ENCODE assay signal across 19 cellular contexts in genomic region chr1:101971309-101971708, GRCh38. TPM values are rescaled to one million over a fixed set of nuclear protein-coding genes. Genes with fewer than 3 reads are reported as not detected.
DNase-seq lines count a peak whose midpoint lies in the region; ATAC-seq, FAIRE-seq and TF ChIP-seq lines count a peak whose summit lies in the region.
"Had no signal": no experiment of that assay in that cellular context is flagged by ENCODE, and none has a peak within 500 bp of the region (broad histone marks: within the 10 kb centered on the region; RNA-seq: fewer than 3 reads in every experiment).

No MANE protein-coding gene starts in this region.

- no peaks in the 10 kb centered on the region for H3K4me1 Mint-ChIP-seq in T-helper 17 cell

- H3K9me3 ChIP-seq in Karpas-422 (ENCODE audit: low read length) (no peaks in the 10 kb centered on the region), T-helper 17 cell (ENCODE audit: control insufficient read depth, low read length, poor library complexity, severe bottlenecking) (no peaks in the 10 kb centered on the region), kidney (ENCODE audit: control insufficient read depth in 1 of 2, low read length in 2 of 2) (no peaks in the 10 kb centered on the region)
- H3K9me3 ChIP-seq: esophagus squamous epithelium, prostate gland had no signal

- H2AFZ ChIP-seq in Karpas-422 (ENCODE audit: low read length) = no peak overlapping the region

- no peaks in the 10 kb centered on the region for H3K36me3 Mint-ChIP-seq in T-helper 17 cell (ENCODE audit: low read depth)

- H3K9ac ChIP-seq in Karpas-422 (ENCODE audit: low read length) (no peak overlapping the region), kidney (ENCODE audit: low read length in 2 of 2) (no peak overlapping the region)

- no peaks in the 10 kb centered on the region for H3K27me3 Mint-ChIP-seq in T-helper 17 cell
- H3K27me3 Mint-ChIP-seq: dendritic cell treated with granulocyte-macrophage colony-stimulating factor and Interleukin-4, amounts not matched to agents 40 ng/mL and 50 ng/mL, for 4 days had no signal

- no peaks in the 10 kb centered on the region for H3K79me2 ChIP-seq in Karpas-422 (ENCODE audit: low read length)

- no peak overlapping the region for H3K4me2 ChIP-seq in Karpas-422 (ENCODE audit: low read depth, low read length, poor library complexity, severe bottlenecking)

- H3K4me1 ChIP-seq in Karpas-422 (ENCODE audit: low read length) (no peaks in the 10 kb centered on the region), kidney (ENCODE audit: control insufficient read depth in 1 of 2, insufficient read depth in 1 of 2, low read depth in 1 of 2, low read length in 2 of 2) (no peaks in the 10 kb centered on the region)
- H3K4me1 ChIP-seq: esophagus squamous epithelium, prostate gland had no signal

- no peak for ATAC-seq in T-helper 17 cell
- ATAC-seq: left lobe of liver, Right ventricle myocardium inferior had no signal

- no peak overlapping the region for H3K4me3 Mint-ChIP-seq in T-helper 17 cell
- H3K4me3 Mint-ChIP-seq: dendritic cell treated with granulocyte-macrophage colony-stimulating factor and Interleukin-4, amounts not matched to agents 40 ng/mL and 50 ng/mL, for 4 days had no signal

- intact Hi-C loops in kidney (cut with DNase I) = no loop called here

- H3K27ac Mint-ChIP-seq in T-helper 17 cell = no peak overlapping the region
- H3K27ac Mint-ChIP-seq: dendritic cell treated with granulocyte-macrophage colony-stimulating factor and Interleukin-4, amounts not matched to agents 40 ng/mL and 50 ng/mL, for 4 days had no signal

- H3K27me3 ChIP-seq in Karpas-422 (ENCODE audit: low read length) (no peaks in the 10 kb centered on the region), kidney epithelial cell (ENCODE audit: control insufficient read depth, insufficient read depth, low read length) (no peaks in the 10 kb centered on the region)
- H3K27me3 ChIP-seq: esophagus squamous epithelium had no signal

- peak; percentile 67 for DNase-seq in Karpas-422
- peak; percentile 5 for DNase-seq in amniotic epithelial cell (ENCODE audit: low read depth)
- no peak for DNase-seq in kidney epithelial cell (ENCODE audit: low read depth)
- DNase-seq in T-helper 17 cell = no peak
- DNase-seq in kidney = no peak
- no peak for DNase-seq in effector CD8-positive, alpha-beta T cell (lab: John Stamatoyannopoulos, UW)
- no peak for DNase-seq in urothelium cell line (ENCODE audit: low spot score)
- DNase-seq: activated CD4-positive, alpha-beta T cell treated with anti-CD3 and anti-CD28 coated beads for 1 hour; activated CD8-positive, alpha-beta memory T cell treated with anti-CD3 and anti-CD28 coated beads, Interleukin-2, amount 50 U/mL, for 4 hours; esophagus squamous epithelium; NCI-H187 treated with DMSO at 0.1 percent for 48 hours; NCI-H510A treated with DMSO at 0.1 percent for 48 hours; T-helper 2 cell had no signal

- TF ChIP-seq CTCF in C4-2B (conservative IDR thresholded peaks at IDR 0.05) (peak; percentile 38), kidney epithelial cell (IDR thresholded peaks at IDR 0.05; ENCODE audit: insufficient read depth, low read length, poor library complexity, severe bottlenecking) (peak; percentile 35), kidney (IDR thresholded peaks at IDR 0.05; ENCODE audit: borderline replicate concordance, extremely low read depth, insufficient read depth) (no peak)

- no peak overlapping the region for H3K4me3 ChIP-seq in Karpas-422 (ENCODE audit: low read length)
- no peak overlapping the region for H3K4me3 ChIP-seq in kidney epithelial cell (ENCODE audit: low read depth, low read length)
- no peak overlapping the region for H3K4me3 ChIP-seq in kidney (ENCODE audit: low read length in 2 of 2)
- H3K4me3 ChIP-seq: esophagus squamous epithelium, prostate gland had no signal

- H4K20me1 ChIP-seq in Karpas-422 (ENCODE audit: insufficient read depth, low read depth, low read length) = no peaks in the 10 kb centered on the region

- H3K9me2 ChIP-seq in Karpas-422 (replicated peaks; ENCODE audit: insufficient read depth, low read length) = no peaks in the 10 kb centered on the region

- no peaks in the 10 kb centered on the region for H3K36me3 ChIP-seq in Karpas-422 (ENCODE audit: insufficient read depth, low read length)
- no peaks in the 10 kb centered on the region for H3K36me3 ChIP-seq in kidney epithelial cell (ENCODE audit: control insufficient read depth, insufficient read depth, low read length)
- no peaks in the 10 kb centered on the region for H3K36me3 ChIP-seq in kidney (ENCODE audit: control insufficient read depth in 1 of 2, insufficient read depth in 2 of 2, low read length in 2 of 2)
- H3K36me3 ChIP-seq: esophagus squamous epithelium, prostate gland had no signal

- FAIRE-seq in kidney (lab: Jason Lieb, UNC) = no peak
- no peak for FAIRE-seq in urothelium cell line (lab: Jason Lieb, UNC)
- FAIRE-seq: astrocyte had no signal

- H3K27ac ChIP-seq in C4-2B (no peak overlapping the region), Karpas-422 (ENCODE audit: low read length) (no peak overlapping the region), kidney (ENCODE audit: low read depth in 2 of 2, low read length in 2 of 2) (no peak overlapping the region)
- H3K27ac ChIP-seq: esophagus squamous epithelium, prostate gland had no signal

RNA-seq across cellular contexts. Expression of gene OLFM3, which starts 25.4 kb away (rescaled TPM):
- not detected in 2 replicates for total RNA-seq in Karpas-422 (2014; rRNA removed; shearing (Covaris generic); ENCODE audit: low replicate concordance)
- total RNA-seq in kidney epithelial cell (0.13 TPM in 1 of 2 replicates, not detected in the other), T-helper 17 cell (not detected), kidney (0.41 TPM)
- polyA plus RNA-seq in kidney (ENCODE audit: insufficient read depth, low read depth, low replicate concordance) = not detected
- total RNA-seq: esophagus squamous epithelium, left lobe of liver, prostate gland, Right ventricle myocardium inferior had no signal

Comparison
In these comparisons a context has a peak if more than half of its experiments do, and no peak if none do; other contexts are left out.
1. DNase-seq: peak in Karpas-422 (single experiment) and amniotic epithelial cell (single experiment); none in kidney epithelial cell (single experiment), T-helper 17 cell (0 of 3), kidney (single experiment), effector CD8-positive, alpha-beta T cell (single experiment) and urothelium cell line (single experiment).